Comparison of ENCODE assay signal across 13 cellular contexts in genomic region chr1:225250432-225250831, GRCh38.
DNase-seq lines count a peak whose midpoint lies in the region; ATAC-seq, FAIRE-seq and TF ChIP-seq lines count a peak whose summit lies in the region.
"Had no signal": no experiment of that assay in that cellular context is flagged by ENCODE, and none has a peak within 500 bp of the region (broad histone marks: within the 10 kb centered on the region; RNA-seq: fewer than 3 reads in every experiment).

No MANE protein-coding gene starts in this region.

- no peak overlapping the region for H3K56ac ChIP-seq in mesendoderm (ENCODE audit: low read length)

- no peaks in the 10 kb centered on the region for H3K79me2 ChIP-seq in mesendoderm (ENCODE audit: control insufficient read depth, insufficient read depth, low read length)

- no peak overlapping the region for H2BK120ac ChIP-seq in mesendoderm (ENCODE audit: low read depth, low read length)

- no peak overlapping the region for H3K4me2 ChIP-seq in mesendoderm (ENCODE audit: low read length)

- H3K23ac ChIP-seq in mesendoderm (ENCODE audit: low read length), result no peak overlapping the region

- no peak overlapping the region for H3K27ac ChIP-seq in mesendoderm (ENCODE audit: low read depth, low read length)
- H3K27ac ChIP-seq in ascending aorta, result no peak overlapping the region

- H3K27me3 ChIP-seq in mesendoderm (ENCODE audit: insufficient read depth, low read length, poor library complexity) (no peaks in the 10 kb centered on the region), ascending aorta (no peaks in the 10 kb centered on the region)

- no peak overlapping the region for H3K9ac ChIP-seq in mesendoderm (ENCODE audit: low read length)

- H2BK5ac ChIP-seq in mesendoderm (ENCODE audit: low read length), result no peak overlapping the region

- no peaks in the 10 kb centered on the region for H3K9me3 ChIP-seq in ascending aorta

- H2AK5ac ChIP-seq in mesendoderm (ENCODE audit: low read length), result no peak overlapping the region

- no peak overlapping the region for H2BK15ac ChIP-seq in mesendoderm (replicated peaks; ENCODE audit: low read depth)

- DNase-seq in GM12891 (ENCODE audit: insufficient read length, low spot score) (no peak), SKM-1 treated with dmso at 0.1 percent for 144 hours (lab: John Stamatoyannopoulos, UW; ENCODE audit: unreplicated experiment) (peak; percentile 100), mesendoderm (no peak), NCI-H748 treated with DMSO at 0.1 percent for 48 hours (lab: John Stamatoyannopoulos, UW) (no peak), ascending aorta (ENCODE audit: low spot score in 2 of 2) (no peak), NCI-H187 (lab: John Stamatoyannopoulos, UW) (no peak)
- DNase-seq: activated naive CD8-positive, alpha-beta T cell treated with anti-CD3 and anti-CD28 coated beads for 36 hours; C1 segment of cervical spinal cord; midbrain; NCI-H345 had no signal

- H3K79me1 ChIP-seq in mesendoderm (ENCODE audit: low read length), result no peaks in the 10 kb centered on the region

- TF ChIP-seq POLR2A in GM12891 (IDR thresholded peaks at IDR 0.05; ENCODE audit: low read depth, low read length), result no peak

- H4K8ac ChIP-seq in mesendoderm (ENCODE audit: low read depth, low read length), result no peak overlapping the region

- no peak overlapping the region for H4K5ac ChIP-seq in mesendoderm (ENCODE audit: low read length)

- FAIRE-seq in GM12891 (lab: Jason Lieb, UNC), result peak; percentile 81
- FAIRE-seq: H1 had no signal

- no CpG with 5 or more reads among the region's 4 CpGs for WGBS in mesendoderm (ENCODE audit: extremely low coverage, insufficient coverage, low lambda C conversion rate)

- peak; percentile 99 for ATAC-seq in GM21423 (IDR thresholded peaks at IDR 0.05; ENCODE audit: unreplicated experiment)
- ATAC-seq in HG03175 (IDR thresholded peaks at IDR 0.05; ENCODE audit: unreplicated experiment), result peak; percentile 98

- H3K4me1 ChIP-seq in mesendoderm (ENCODE audit: control insufficient read depth, low read depth, low read length), result no peaks in the 10 kb centered on the region
- H3K4me1 ChIP-seq in ascending aorta, result no peaks in the 10 kb centered on the region

- no peak overlapping the region for H3K4me3 ChIP-seq in mesendoderm (ENCODE audit: low read length)
- H3K4me3 ChIP-seq in ascending aorta, result no peak overlapping the region

- TF ChIP-seq CTCF in ascending aorta (IDR thresholded peaks at IDR 0.05), result no peak

- H3K36me3 ChIP-seq in mesendoderm (ENCODE audit: control insufficient read depth, insufficient read depth, low read length) (no peaks in the 10 kb centered on the region), ascending aorta (no peaks in the 10 kb centered on the region)

- no peak overlapping the region for H3K18ac ChIP-seq in mesendoderm (ENCODE audit: low read length)

- no peak overlapping the region for H3K4ac ChIP-seq in mesendoderm (ENCODE audit: low read depth, low read length)

- intact Hi-C loops in ascending aorta (cut with DNase I), result no loop called here

TF ChIP-seq in GM12891, 5 proteins besides CTCF, POLR2A, EP300 and RAD21:
- TF ChIP-seq PAX5 (IDR thresholded peaks at IDR 0.05; ENCODE audit: insufficient read depth, low read length, severe bottlenecking) (no peak), SPI1 (IDR thresholded peaks at IDR 0.05; ENCODE audit: low read depth, low read length) (peak; percentile 95), TAF1 (IDR thresholded peaks at IDR 0.05; ENCODE audit: low read depth, low read length) (no peak)
TF ChIP-seq in GM12891: peak in this region for 1.
